ENCODE assay signal across 8 cellular contexts in genomic region chr1:151059342-151060240, GRCh38. TPM values are rescaled to one million over a fixed set of nuclear protein-coding genes. Genes with fewer than 3 reads are reported as not detected.
DNase-seq lines count a peak whose midpoint lies in the region.

CDC42SE1 (minus strand) TSS chr1:151059622; CDS start chr1:151055730, 3,892 bp downstream.

- H3K9me3 ChIP-seq in ES-I3 (ENCODE audit: control insufficient read depth, insufficient read depth, low read length) (no peaks in the 10 kb centered on the region), SJSA1 (replicated peaks) (no peaks in the 10 kb centered on the region)

- H3K27ac ChIP-seq in SJSA1 (peak within 1 kb of the TSS; percentile 84), temporal lobe (ENCODE audit: low read depth, low read length) (peak within 1 kb of the TSS; percentile 94)

- peaks cover 16% of the 10 kb centered on the region for H3K36me3 ChIP-seq in ES-I3 (ENCODE audit: insufficient read depth, low read length)
- H3K36me3 ChIP-seq in SJSA1, result peaks cover 39% of the 10 kb centered on the region

- DNase-seq in H4 (ENCODE audit: low spot score), result peak; percentile 85
- peak; percentile 80 for DNase-seq in M059J (ENCODE audit: low read depth)
- DNase-seq in SJSA1 (ENCODE audit: low read depth in 1 of 2, low spot score in 2 of 2), result peak; percentile 89 to 90
- peak; percentile 86 for DNase-seq in activated naive CD4-positive, alpha-beta T cell treated with Interleukin-2 at 50 U/mL for 16 hours
- DNase-seq in germinal center (ENCODE audit: low spot score), result peak; percentile 93
- DNase-seq in occipital lobe (lab: John Stamatoyannopoulos, UW), result peak; percentile 74

- H3K4me1 ChIP-seq in ES-I3 (ENCODE audit: insufficient read depth, low read length) (peaks cover 21% of the 10 kb centered on the region), SJSA1 (replicated peaks) (peaks cover 31% of the 10 kb centered on the region)

- H3K4me3 ChIP-seq in SJSA1, result peak within 1 kb of the TSS; percentile 79

- H3K27me3 ChIP-seq in SJSA1 (replicated peaks), result no peaks in the 10 kb centered on the region

- H3K9ac ChIP-seq in ES-I3 (ENCODE audit: low read depth, low read length), result peak within 1 kb of the TSS; percentile 96

RNA-seq across cellular contexts. Expression of gene CDC42SE1, which starts in this region (rescaled TPM):
- total RNA-seq in H4 (2014; rRNA removed; shearing (Covaris generic)), result 46.8 and 49.5 TPM in 2 replicates
- 56.2 and 65.4 TPM in 2 replicates for total RNA-seq in M059J (2014; rRNA removed; shearing (Covaris generic))
- 35.2 and 67.2 TPM in 2 replicates for total RNA-seq in SJSA1 (2014; rRNA removed; shearing (Covaris generic))
- total RNA-seq in occipital lobe (33.4 TPM), temporal lobe (28.5 TPM)

Comparison
In these comparisons a context has a peak if more than half of its experiments do, and no peak if none do; other contexts are left out.
1. Peak in every context shown above with its lines: DNase-seq, H3K4me3 ChIP-seq and H3K27ac ChIP-seq.